ENCODE assay signal across 14 cellular contexts in genomic region chr15:58307313-58307961, GRCh38.
A peak's percentile ranks its signal among the peaks of the same experiment; 100 is the strongest.
DNase-seq lines count a peak whose midpoint lies in the region; ATAC-seq and TF ChIP-seq lines count a peak whose summit lies in the region.
"Had no signal": no experiment of that assay in that cellular context is flagged by ENCODE, and none has a peak within 500 bp of the region (broad histone marks: within the 10 kb centered on the region; RNA-seq: fewer than 3 reads in every experiment).

No MANE protein-coding gene starts in this region.

- H3K27me3 Mint-ChIP-seq in activated T-cell treated with anti-CD3 and anti-CD28 coated beads, Interleukin-2, amount 50 U/mL, for 72 hours (ENCODE audit: low read depth): no peaks in the 10 kb centered on the region

- H3K4me1 Mint-ChIP-seq in activated T-cell treated with anti-CD3 and anti-CD28 coated beads, Interleukin-2, amount 50 U/mL, for 72 hours (ENCODE audit: low read depth): peaks cover 25% of the 10 kb centered on the region

- H3K27ac Mint-ChIP-seq in activated T-cell treated with anti-CD3 and anti-CD28 coated beads, Interleukin-2, amount 50 U/mL, for 72 hours: peak overlapping the region; percentile 35
- H3K27ac Mint-ChIP-seq: natural killer cell had no signal

- H3K4me3 ChIP-seq in foreskin fibroblast (ENCODE audit: low read depth in 1 of 2, low read length in 2 of 2): no peak overlapping the region
- H3K4me3 ChIP-seq: cardiac muscle cell, transverse colon had no signal

- no peaks in the 10 kb centered on the region for H3K9me3 Mint-ChIP-seq in activated T-cell treated with anti-CD3 and anti-CD28 coated beads, Interleukin-2, amount 50 U/mL, for 72 hours
- H3K9me3 Mint-ChIP-seq: natural killer cell had no signal

- ATAC-seq in activated T-cell treated with anti-CD3 and anti-CD28 coated beads, Interleukin-2, amount 50 U/mL, for 72 hours (replicated peaks in 1 of 2): no peak
- ATAC-seq in HG02610 (IDR thresholded peaks at IDR 0.05; ENCODE audit: unreplicated experiment): no peak
- ATAC-seq: natural killer cell had no signal

- H3K27ac ChIP-seq in VCaP: peak overlapping the region; percentile 82
- H3K27ac ChIP-seq: cardiac muscle cell, transverse colon had no signal

- no peak for TF ChIP-seq CTCF in VCaP (conservative IDR thresholded peaks at IDR 0.05)
- TF ChIP-seq CTCF in foreskin fibroblast (IDR thresholded peaks at IDR 0.05; ENCODE audit: low read depth, low read length): no peak

- no peaks in the 10 kb centered on the region for H3K36me3 Mint-ChIP-seq in activated T-cell treated with anti-CD3 and anti-CD28 coated beads, Interleukin-2, amount 50 U/mL, for 72 hours (ENCODE audit: insufficient read depth in 2 of 2)
- H3K36me3 Mint-ChIP-seq: natural killer cell had no signal

- DNase-seq in activated T-cell treated with anti-CD3 and anti-CD28 coated beads, Interleukin-2, amount 50 U/mL, for 72 hours: no peak
- DNase-seq in activated T-cell treated with anti-CD3 and anti-CD28 coated beads for 4 hours (no peak), foreskin fibroblast (peak; percentile 57 to 82), LoVo (ENCODE audit: low spot score) (no peak), amygdala (lab: John Stamatoyannopoulos, UW) (no peak)
- no peak for DNase-seq in effector CD4-positive, alpha-beta T cell
- DNase-seq: AML-193; natural killer cell; NCI-H1092 treated with DMSO at 0.1 percent for 48 hours; stimulated activated CD4-positive, alpha-beta T cell treated with anti-CD3 and anti-CD28 coated beads, Interleukin-4, amount 100 ng/mL, for 1 hour; transverse colon had no signal

- no peak overlapping the region for H3K4me3 Mint-ChIP-seq in activated T-cell treated with anti-CD3 and anti-CD28 coated beads, Interleukin-2, amount 50 U/mL, for 72 hours
- H3K4me3 Mint-ChIP-seq: natural killer cell had no signal

Comparison
In these comparisons a context has a peak if more than half of its experiments do, and no peak if none do; other contexts are left out.
1. DNase-seq: peak in foreskin fibroblast (2 of 2); none in activated T-cell treated with anti-CD3 and anti-CD28 coated beads, Interleukin-2, amount 50 U/mL, for 72 hours (0 of 2), activated T-cell treated with anti-CD3 and anti-CD28 coated beads for 4 hours (single experiment), LoVo (single experiment), amygdala (0 of 56) and effector CD4-positive, alpha-beta T cell (single experiment).